8 cellular contexts compared by ENCODE assay signal in genomic region chr3:49805367-49805782, GRCh38. TPM values are rescaled to one million over a fixed set of nuclear protein-coding genes. Genes with fewer than 3 reads are reported as not detected.
A peak's percentile ranks its signal among the peaks of the same experiment; 100 is the strongest.
DNase-seq lines count a peak whose midpoint lies in the region; ATAC-seq and TF ChIP-seq lines count a peak whose summit lies in the region.

No MANE protein-coding gene starts in this region.

- peak overlapping the region in 2 of 4 donors; percentile 5 to 74 for H3K4me3 ChIP-seq in upper lobe of left lung

- TF ChIP-seq POLR2A in upper lobe of left lung (IDR thresholded peaks at IDR 0.05): no peak

- DNase-seq in DMS79 (lab: John Stamatoyannopoulos, UW): peak; percentile 17
- DNase-seq in NCI-H2029 treated with DMSO at 0.1 percent for 48 hours (lab: John Stamatoyannopoulos, UW): peak; percentile 71
- DNase-seq in cerebellar cortex (ENCODE audit: low spot score): peak; percentile 73
- DNase-seq in medulla oblongata (ENCODE audit: extremely low spot score): peak; percentile 77
- peak; percentile 41 to 42 for DNase-seq in upper lobe of left lung
- no peak for DNase-seq in AG08396 (ENCODE audit: low spot score)
- DNase-seq in stimulated activated CD4-positive, alpha-beta T cell treated with anti-CD3 and anti-CD28 coated beads, Interleukin-15, amount 100 ng/mL, for 24 hours: no peak

- H3K4me1 ChIP-seq in upper lobe of left lung: peaks cover 50 to 63% (median 58%) of the 10 kb centered on the region in 4 donors

- TF ChIP-seq CTCF in upper lobe of left lung (IDR thresholded peaks at IDR 0.05): no peak

- no peaks in the 10 kb centered on the region for H3K27me3 ChIP-seq in upper lobe of left lung

- ATAC-seq in upper lobe of left lung (ENCODE audit: low FRiP score in 2 of 2) (peak in 1 of 2 donors; percentile 38), GM21529 (IDR thresholded peaks at IDR 0.05; ENCODE audit: unreplicated experiment) (no peak)

- H3K9me3 ChIP-seq in upper lobe of left lung: no peaks in the 10 kb centered on the region

- H3K27ac ChIP-seq in upper lobe of left lung: peak overlapping the region; percentile 82 to 95 (median 94)

- 50% methylated on average over 3 of the region's 3 CpGs; no CpG with 5 or more reads in 1 of the 2 donors for WGBS in upper lobe of left lung, 2 donors

- peaks cover 0 to 20% (median 18%) of the 10 kb centered on the region in 4 donors for H3K36me3 ChIP-seq in upper lobe of left lung

- TF ChIP-seq EP300 in upper lobe of left lung (IDR thresholded peaks at IDR 0.05): peak in 1 of 4 donors; percentile 18

RNA-seq across cellular contexts. Expression of gene INKA1, which starts 2.3 kb away (rescaled TPM):
- 10 to 100 TPM in 2 of 6 donors, 1 to 10 TPM in 4; 5.0 to 13.6 (median 7.4) TPM for total RNA-seq in upper lobe of left lung

RNA-seq across cellular contexts. Expression of gene CDHR4, which starts 5.7 kb away (rescaled TPM):
- total RNA-seq in upper lobe of left lung: 10 to 100 TPM in 1 of 6 donors, 1 to 10 TPM in 4, under 1 TPM in 1; 0.66 to 21.9 (median 7.0) TPM

RNA-seq across cellular contexts. Expression of gene UBA7, which starts 8.4 kb away (rescaled TPM):
- 100 to 1,000 TPM in 4 of 6 donors, 10 to 100 TPM in 2; 58.8 to 330 (median 118) TPM for total RNA-seq in upper lobe of left lung

RNA-seq across cellular contexts. Expression of gene IP6K1, which starts 19.0 kb away (rescaled TPM):
- 10 to 100 TPM; 42.0 to 63.9 (median 49.7) TPM for total RNA-seq in upper lobe of left lung

RNA-seq across cellular contexts. Expression of gene TRAIP, which starts 51.0 kb away (rescaled TPM):
- total RNA-seq in upper lobe of left lung: 1 to 10 TPM; 1.4 to 9.4 (median 3.5) TPM

Comparison
In these comparisons a context has a peak if more than half of its experiments do, and no peak if none do; other contexts are left out.
1. DNase-seq: peak in DMS79 (single experiment), NCI-H2029 treated with DMSO at 0.1 percent for 48 hours (single experiment), cerebellar cortex (single experiment), medulla oblongata (single experiment) and upper lobe of left lung (2 of 2); none in AG08396 (single experiment) and stimulated activated CD4-positive, alpha-beta T cell treated with anti-CD3 and anti-CD28 coated beads, Interleukin-15, amount 100 ng/mL, for 24 hours (single experiment).